8 cellular contexts compared by ENCODE assay signal in genomic region chr10:119686465-119687191, GRCh38. TPM values are rescaled to one million over a fixed set of nuclear protein-coding genes. Genes with fewer than 3 reads are reported as not detected.
A peak's percentile ranks its signal among the peaks of the same experiment; 100 is the strongest.
DNase-seq lines count a peak whose midpoint lies in the region; ATAC-seq, FAIRE-seq and TF ChIP-seq lines count a peak whose summit lies in the region.

No MANE protein-coding gene starts in this region.

- H2AFZ ChIP-seq in Karpas-422 (ENCODE audit: low read length) = no peak overlapping the region

- intact Hi-C loops in pancreas (cut with DNase I) (no loop called here), thyroid gland (cut with DNase I) (loop anchor here (10.0 kb wide), 1 partner anchor 82 kb away; no protein-coding TSS in a partner anchor)

- no peak overlapping the region for H3K4me2 ChIP-seq in Karpas-422 (ENCODE audit: low read depth, low read length, poor library complexity, severe bottlenecking)

- no peak overlapping the region for H3K9ac ChIP-seq in Karpas-422 (ENCODE audit: low read length)

- peak; percentile 78 for ATAC-seq in GM21717 (IDR thresholded peaks at IDR 0.05; ENCODE audit: unreplicated experiment)
- ATAC-seq in pancreas = peak; percentile 90 to 99 (median 97)

- no peaks in the 10 kb centered on the region for H3K9me2 ChIP-seq in Karpas-422 (replicated peaks; ENCODE audit: insufficient read depth, low read length)

- H3K9me3 ChIP-seq in Karpas-422 (ENCODE audit: low read length) = no peaks in the 10 kb centered on the region
- H3K9me3 ChIP-seq in cardiac muscle cell (ENCODE audit: low read depth) = no peaks in the 10 kb centered on the region
- H3K9me3 ChIP-seq in pancreas = no peaks in the 10 kb centered on the region
- no peaks in the 10 kb centered on the region for H3K9me3 ChIP-seq in thyroid gland

- no peak for TF ChIP-seq POLR2A in thyroid gland (IDR thresholded peaks at IDR 0.05)

- no peak for FAIRE-seq in pancreas (lab: Jason Lieb, UNC)

- H3K27me3 ChIP-seq in Karpas-422 (ENCODE audit: low read length) (no peaks in the 10 kb centered on the region), cardiac muscle cell (no peaks in the 10 kb centered on the region), pancreas (no peaks in the 10 kb centered on the region), thyroid gland (no peaks in the 10 kb centered on the region)

- H3K27ac ChIP-seq in Karpas-422 (ENCODE audit: low read length) (no peak overlapping the region), cardiac muscle cell (peak overlapping the region; percentile 85), pancreas (no peak overlapping the region), thyroid gland (peak overlapping the region in 1 of 3 donors; percentile 31)

- no peaks in the 10 kb centered on the region for H3K36me3 ChIP-seq in Karpas-422 (ENCODE audit: insufficient read depth, low read length)
- H3K36me3 ChIP-seq in cardiac muscle cell = no peaks in the 10 kb centered on the region
- H3K36me3 ChIP-seq in pancreas = no peaks in the 10 kb centered on the region
- no peaks in the 10 kb centered on the region for H3K36me3 ChIP-seq in thyroid gland

- H3K4me1 ChIP-seq in Karpas-422 (ENCODE audit: low read length) (peaks cover 7% of the 10 kb centered on the region), cardiac muscle cell (ENCODE audit: low read depth) (peaks cover 20% of the 10 kb centered on the region), pancreas (no peaks in the 10 kb centered on the region), thyroid gland (peaks cover 0 to 10% of the 10 kb centered on the region in 2 donors)

- no peaks in the 10 kb centered on the region for H4K20me1 ChIP-seq in Karpas-422 (ENCODE audit: insufficient read depth, low read depth, low read length)

- H3K4me3 ChIP-seq in Karpas-422 (ENCODE audit: low read length) (no peak overlapping the region), cardiac muscle cell (no peak overlapping the region), pancreas (peak overlapping the region in 1 of 4 donors; percentile 6), thyroid gland (replicated peaks in 1 of 3) (no peak overlapping the region)

- 23 to 27% methylated on average over 24 of the region's 24 CpGs for WGBS in pancreas, 2 donors
- 20 to 31% methylated on average over 24 of the region's 24 CpGs for WGBS in thyroid gland, 2 donors

- no peaks in the 10 kb centered on the region for H3K79me2 ChIP-seq in Karpas-422 (ENCODE audit: low read length)

- TF ChIP-seq CTCF in cardiac muscle cell (IDR thresholded peaks at IDR 0.05; ENCODE audit: low read depth, low read length) (peak; percentile 81), pancreas (IDR thresholded peaks at IDR 0.05) (peak; percentile 79 to 91 (median 84)), thyroid gland (IDR thresholded peaks at IDR 0.05) (peak; percentile 74 to 96 (median 89))

- peak; percentile 54 for DNase-seq in DMS153 treated with DMSO at 0.1 percent for 48 hours (lab: John Stamatoyannopoulos, UW; ENCODE audit: unreplicated experiment)
- peak; percentile 86 for DNase-seq in Karpas-422
- DNase-seq in SW 1271 (lab: John Stamatoyannopoulos, UW) = peak; percentile 32 to 46
- DNase-seq in activated naive CD8-positive, alpha-beta T cell treated with anti-CD3 and anti-CD28 coated beads, Interleukin-2, amount 50 U/mL, for 16 hours (ENCODE audit: low read depth, low spot score) = peak; percentile 78
- peak; percentile 87 to 90 for DNase-seq in cardiac muscle cell (ENCODE audit: low read depth in 1 of 2, low spot score in 1 of 2)
- peak; percentile 65 to 94 (median 80) for DNase-seq in pancreas
- peak; percentile 63 to 82 for DNase-seq in thyroid gland

RNA-seq across cellular contexts. Expression of gene BAG3, which starts 35.4 kb away (rescaled TPM):
- 0.97 and 1.4 TPM in 2 replicates for total RNA-seq in Karpas-422 (2014; rRNA removed; shearing (Covaris generic); ENCODE audit: low replicate concordance)
- total RNA-seq in cardiac muscle cell (37.8 and 45.4 TPM in 2 replicates), pancreas (10 to 100 TPM in 2 of 6 donors, 1 to 10 TPM in 4; 6.4 to 13.4 (median 8.3) TPM), thyroid gland (10 to 100 TPM; 26.6 to 46.6 (median 38.0) TPM)
- polyA plus RNA-seq in cardiac muscle cell (62.3 and 64.2 TPM in 2 replicates), pancreas (10 to 100 TPM in 1 of 2 donors, 1 to 10 TPM in 1; 8.4 to 16.8 TPM)

RNA-seq across cellular contexts. Expression of gene INPP5F, which starts 39.2 kb away (rescaled TPM):
- total RNA-seq in Karpas-422 (2014; rRNA removed; shearing (Covaris generic); ENCODE audit: low replicate concordance) = 2.5 and 5.6 TPM in 2 replicates
- total RNA-seq in cardiac muscle cell (15.7 and 19.9 TPM in 2 replicates), pancreas (1 to 10 TPM; 4.3 to 7.1 (median 4.7) TPM), thyroid gland (10 to 100 TPM; 12.6 to 14.9 (median 13.4) TPM)
- polyA plus RNA-seq in cardiac muscle cell (8.4 and 10.2 TPM in 2 replicates), pancreas (10 to 100 TPM in 1 of 2 donors, 1 to 10 TPM in 1; 4.4 to 13.6 TPM)
